ENCODE assay signal across 8 cellular contexts in the genomic region with DNA sequence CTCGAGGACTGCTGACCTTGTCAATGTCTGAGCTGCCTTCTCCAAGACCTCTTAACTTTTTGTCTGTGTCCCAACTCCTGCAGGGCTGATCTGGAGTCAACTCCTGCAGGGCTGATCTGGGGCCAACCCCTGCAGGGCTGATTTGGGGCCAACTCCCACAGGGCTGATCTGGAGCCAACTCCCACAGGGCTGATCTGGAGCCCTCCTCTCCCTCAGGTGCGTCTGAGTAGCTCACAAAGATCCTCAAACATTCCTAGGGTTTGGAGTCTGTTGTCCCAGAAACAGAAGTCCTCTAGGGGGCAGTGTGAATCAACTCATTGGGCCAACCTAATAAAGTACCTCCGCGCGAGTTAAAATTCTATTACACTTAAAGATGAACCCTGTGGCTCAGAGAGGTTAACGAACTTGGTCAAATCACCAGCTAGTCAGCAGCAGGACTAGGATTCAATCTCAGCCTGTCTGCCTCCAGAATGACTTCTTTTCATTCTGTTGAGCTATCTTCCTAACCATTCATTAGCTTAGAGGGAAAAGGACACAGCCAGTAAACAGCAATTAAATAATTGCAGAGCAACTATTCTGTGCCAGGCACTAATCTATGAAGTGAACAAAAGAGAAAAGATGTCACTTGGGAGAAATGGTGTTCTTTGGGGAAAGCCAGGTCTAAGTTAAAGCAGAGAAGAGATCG. TPM values are rescaled to one million over a fixed set of nuclear protein-coding genes. Genes with fewer than 3 reads are reported as not detected.
DNase-seq lines count a peak whose midpoint lies in the region; ATAC-seq and TF ChIP-seq lines count a peak whose summit lies in the region.

No MANE protein-coding gene starts in this region.

- DNase-seq in A673 (ENCODE audit: low spot score) (peak; percentile 84), GM19238 (ENCODE audit: insufficient read length, low spot score) (peak; percentile 7), NCI-H2196 (lab: John Stamatoyannopoulos, UW; ENCODE audit: unreplicated experiment) (peak; percentile 81), WERI-Rb-1 (peak; percentile 64), cardiac fibroblast (ENCODE audit: low read depth in 2 of 2) (peak; percentile 76 to 83), kidney tubule cell (ENCODE audit: low spot score) (peak; percentile 72)
- peak; percentile 74 for DNase-seq in stimulated activated CD4-positive, alpha-beta T cell treated with anti-CD3 and anti-CD28 coated beads, Interleukin-4, amount 100 ng/mL, for 24 hours

- H3K9me3 ChIP-seq in A673 (ENCODE audit: low read depth, low read length, poor library complexity, severe bottlenecking) (no peaks in the 10 kb centered on the region), WERI-Rb-1 (ENCODE audit: severe bottlenecking) (no peaks in the 10 kb centered on the region)

- POLR2A ChIA-PET in A673 (lab: Charles Lee; ENCODE audit: low non-redundant PET) = no interaction called here

- intact Hi-C loops in A673 (cut with micrococcal nuclease; ENCODE audit: unreplicated experiment) = loop anchor here (2.0 to 10.0 kb wide), 2 partner anchors 195 to 291 kb away; no protein-coding TSS in a partner anchor

- no peak for ATAC-seq in HG03432 (IDR thresholded peaks at IDR 0.05; ENCODE audit: unreplicated experiment)

- H3K36me3 ChIP-seq in A673 (ENCODE audit: insufficient read depth, low read length, poor library complexity, severe bottlenecking) (no peaks in the 10 kb centered on the region), WERI-Rb-1 (no peaks in the 10 kb centered on the region)

- no peak overlapping the region for H3K4me3 ChIP-seq in A673 (ENCODE audit: low read depth, low read length, poor library complexity, severe bottlenecking)
- no peak overlapping the region for H3K4me3 ChIP-seq in WERI-Rb-1 (ENCODE audit: low read depth, low read length)
- no peak overlapping the region for H3K4me3 ChIP-seq in cardiac fibroblast (replicated peaks in 1 of 2; ENCODE audit: low read depth in 2 of 2, low read length in 2 of 2)

- CTCF ChIA-PET in A673 (lab: Charles Lee) = interaction anchor here (0.6 to 2.3 kb wide), 14 partner anchors 8 to 295 kb away, joined by 3 to 25 read pairs (median 4); no protein-coding TSS in a partner anchor

- no peak overlapping the region for H3K27ac ChIP-seq in A673 (ENCODE audit: low read depth, low read length, poor library complexity, severe bottlenecking)
- no peak overlapping the region for H3K27ac ChIP-seq in WERI-Rb-1

- TF ChIP-seq CTCF in A673 (conservative IDR thresholded peaks at IDR 0.05; ENCODE audit: low read depth, low read length) (peak; percentile 85), WERI-Rb-1 (IDR thresholded peaks at IDR 0.05; ENCODE audit: low read depth, low read length) (peak; percentile 65), cardiac fibroblast (IDR thresholded peaks at IDR 0.05; ENCODE audit: low read depth, low read length) (peak; percentile 83)

- no TSS peak for BruUV-seq in A673 (replicated peaks; lab: Mats Ljungman, UMichigan)

- H3K27me3 ChIP-seq in A673 (replicated peaks; ENCODE audit: insufficient read depth, low read depth, low read length, poor library complexity) = peaks cover 31% of the 10 kb centered on the region
- peaks cover 7% of the 10 kb centered on the region for H3K27me3 ChIP-seq in WERI-Rb-1 (ENCODE audit: insufficient read depth, low read depth, severe bottlenecking)

- H3K4me1 ChIP-seq in A673 (ENCODE audit: insufficient read depth, low read length, poor library complexity, severe bottlenecking) = no peaks in the 10 kb centered on the region

RNA-seq across cellular contexts. Expression of gene RLF, which starts 17.2 kb away (rescaled TPM):
- total RNA-seq in A673 (2021) = 17.1 and 18.1 TPM in 2 replicates

RNA-seq across cellular contexts. Expression of gene PPT1, which starts 47.0 kb away (rescaled TPM):
- total RNA-seq in A673 (2021) = 65.7 and 76.3 TPM in 2 replicates

Comparison
In these comparisons a context has a peak if more than half of its experiments do, and no peak if none do; other contexts are left out.
1. DNase-seq: peak in every context shown above with its lines; median percentile 84 in A673; 81 in NCI-H2196; 80 in cardiac fibroblast; 74 in stimulated activated CD4-positive, alpha-beta T cell treated with anti-CD3 and anti-CD28 coated beads, Interleukin-4, amount 100 ng/mL, for 24 hours; 72 in kidney tubule cell; 64 in WERI-Rb-1; 7 in GM19238.